ENCODE assay signal across 1 cellular context in the genomic region with DNA sequence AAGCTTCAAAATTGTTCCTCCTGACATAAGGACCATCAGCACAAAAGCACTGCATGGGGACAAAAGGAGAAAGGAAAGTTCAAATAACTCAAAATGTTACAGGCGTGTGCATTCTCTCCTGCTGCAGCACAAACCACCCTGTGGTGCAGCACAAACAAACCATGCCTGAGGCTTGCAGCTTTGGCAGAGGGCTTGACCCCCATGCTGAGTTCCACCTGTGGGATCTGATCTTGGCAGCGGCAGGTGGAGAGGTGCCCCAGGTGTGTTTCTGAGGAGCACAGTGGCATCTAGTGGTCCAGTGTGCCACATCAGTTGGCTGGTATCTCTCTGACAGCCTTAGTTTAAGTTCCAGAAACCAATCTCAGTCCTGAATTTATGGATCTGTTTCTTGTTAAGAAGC.
TF ChIP-seq lines count a peak whose summit lies in the region.

No MANE protein-coding gene starts in this region.

TF ChIP-seq in IMR-90, 13 proteins besides CTCF, POLR2A, EP300 and RAD21 (continued from another document):
- TF ChIP-seq NFE2L2 (IDR thresholded peaks at IDR 0.05; ENCODE audit: low read depth, low read length) (no peak), CEBPB (IDR thresholded peaks at IDR 0.05; ENCODE audit: low read depth, low read length) (no peak), SMC3 (IDR thresholded peaks at IDR 0.05; ENCODE audit: low read depth, low read length) (no peak)
